19 cellular contexts compared by ENCODE assay signal in genomic region chr15:69607101-69607500, GRCh38.
DNase-seq lines count a peak whose midpoint lies in the region; ATAC-seq and TF ChIP-seq lines count a peak whose summit lies in the region.
"Had no signal": no experiment of that assay in that cellular context is flagged by ENCODE, and none has a peak within 500 bp of the region (broad histone marks: within the 10 kb centered on the region; RNA-seq: fewer than 3 reads in every experiment).

No MANE protein-coding gene starts in this region.

- H3K4me3 ChIP-seq in breast epithelium, result no peak overlapping the region
- no peak overlapping the region for H3K4me3 ChIP-seq in adipocyte (ENCODE audit: low read length)
- no peak overlapping the region for H3K4me3 ChIP-seq in tibial artery

- no peaks in the 10 kb centered on the region for H3K9me3 Mint-ChIP-seq in MCF 10A (ENCODE audit: unreplicated experiment)
- H3K9me3 Mint-ChIP-seq: activated CD4-positive, alpha-beta T cell treated with anti-CD3 and anti-CD28 coated beads, Interleukin-2, amount 10 ng/mL, durations not matched to agents 7 days and 5 days; activated T-helper 17 cell treated with anti-CD3 and anti-CD28 coated beads, Interleukin-2, amount 50 U/mL, for 72 hours; T-helper 2 cell treated with Interferon-gamma antibody and Interleukin-4, amounts not matched to agents 5 μg/mL and 100 μg/mL, for 36 hours had no signal

- DNase-seq in MCF 10A (ENCODE audit: unreplicated experiment), result peak; percentile 34
- DNase-seq in breast epithelium (ENCODE audit: low spot score in 2 of 2), result no peak
- peak; percentile 59 for DNase-seq in adipocyte (ENCODE audit: low read depth)
- DNase-seq in iPS-NIHi11 (ENCODE audit: low spot score), result peak; percentile 21
- DNase-seq in tibial artery, result peak in 1 of 2 donors; percentile 83
- DNase-seq in HT-29 (ENCODE audit: low spot score), result no peak
- no peak for DNase-seq in NCI-H2107 treated with DMSO at 0.1 percent for 48 hours (lab: John Stamatoyannopoulos, UW; ENCODE audit: unreplicated experiment)
- DNase-seq: 8988T; activated CD4-positive, alpha-beta T cell treated with anti-CD3 and anti-CD28 coated beads, Interleukin-2, amount 10 ng/mL, durations not matched to agents 7 days and 5 days; HCEC 1CT; head of caudate nucleus; NCI-H1092 treated with DMSO at 0.1 percent for 48 hours; NCI-H510A treated with DMSO at 0.1 percent for 48 hours; substantia nigra had no signal

- H3K4me1 ChIP-seq in breast epithelium (no peaks in the 10 kb centered on the region), adipocyte (ENCODE audit: control insufficient read depth, insufficient read depth, low read length) (peaks cover 11% of the 10 kb centered on the region), tibial artery (peaks cover 0 to 45% (median 18%) of the 10 kb centered on the region in 4 donors)

- no TSS peak for BruUV-seq in MCF 10A (replicated peaks; lab: Mats Ljungman, UMichigan)

- H3K4me3 Mint-ChIP-seq in MCF 10A (ENCODE audit: unreplicated experiment), result no peak overlapping the region
- H3K4me3 Mint-ChIP-seq: activated CD4-positive, alpha-beta T cell treated with anti-CD3 and anti-CD28 coated beads, Interleukin-2, amount 10 ng/mL, durations not matched to agents 7 days and 5 days; activated T-helper 17 cell treated with anti-CD3 and anti-CD28 coated beads, Interleukin-2, amount 50 U/mL, for 72 hours; T-helper 2 cell treated with Interferon-gamma antibody and Interleukin-4, amounts not matched to agents 5 μg/mL and 100 μg/mL, for 36 hours had no signal

- no peak for TF ChIP-seq CTCF in MCF 10A (IDR thresholded peaks at IDR 0.05; ENCODE audit: unreplicated experiment)
- no peak for TF ChIP-seq CTCF in breast epithelium (IDR thresholded peaks at IDR 0.05)
- TF ChIP-seq CTCF in tibial artery (IDR thresholded peaks at IDR 0.05), result no peak

- peaks cover 5% of the 10 kb centered on the region for H3K4me1 Mint-ChIP-seq in MCF 10A (ENCODE audit: insufficient read depth, unreplicated experiment)

- H3K27me3 ChIP-seq in breast epithelium (no peaks in the 10 kb centered on the region), adipocyte (replicated peaks; ENCODE audit: control insufficient read depth, insufficient read depth, low read length) (peaks cover 23% of the 10 kb centered on the region), tibial artery (no peaks in the 10 kb centered on the region)
- H3K27me3 ChIP-seq: neutrophil had no signal

- no peaks in the 10 kb centered on the region for H3K36me3 ChIP-seq in breast epithelium
- no peaks in the 10 kb centered on the region for H3K36me3 ChIP-seq in adipocyte (ENCODE audit: control insufficient read depth, insufficient read depth, low read length, severe bottlenecking)
- H3K36me3 ChIP-seq in tibial artery, result no peaks in the 10 kb centered on the region
- H3K36me3 ChIP-seq: neutrophil had no signal

- H3K9me3 ChIP-seq in breast epithelium (no peaks in the 10 kb centered on the region), adipocyte (ENCODE audit: control insufficient read depth, low read length) (no peaks in the 10 kb centered on the region), tibial artery (no peaks in the 10 kb centered on the region)
- H3K9me3 ChIP-seq: neutrophil had no signal

- intact Hi-C loops in MCF 10A (cut with micrococcal nuclease), result no loop called here
- intact Hi-C loops in breast epithelium (cut with DNase I; ENCODE audit: low total_unique reads), result no loop called here
- intact Hi-C loops in tibial artery (cut with DNase I; ENCODE audit: low total_unique reads), result no loop called here

- ATAC-seq in HG02678 (IDR thresholded peaks at IDR 0.05; ENCODE audit: unreplicated experiment), result no peak
- ATAC-seq: activated T-helper 17 cell treated with anti-CD3 and anti-CD28 coated beads, Interleukin-2, amount 50 U/mL, for 72 hours had no signal

- H3K27me3 Mint-ChIP-seq in MCF 10A (ENCODE audit: insufficient read depth, unreplicated experiment), result peaks cover 26% of the 10 kb centered on the region

- no peak overlapping the region for H3K9ac ChIP-seq in adipocyte (ENCODE audit: low read length)

- no peak overlapping the region for H3K27ac Mint-ChIP-seq in MCF 10A (ENCODE audit: low read depth, unreplicated experiment)
- H3K27ac Mint-ChIP-seq: activated CD4-positive, alpha-beta T cell treated with anti-CD3 and anti-CD28 coated beads, Interleukin-2, amount 10 ng/mL, durations not matched to agents 7 days and 5 days; T-helper 2 cell treated with Interferon-gamma antibody and Interleukin-4, amounts not matched to agents 5 μg/mL and 100 μg/mL, for 36 hours had no signal

- H3K36me3 Mint-ChIP-seq in MCF 10A (ENCODE audit: insufficient read depth, unreplicated experiment), result no peaks in the 10 kb centered on the region

- POLR2A ChIA-PET in MCF 10A (lab: Yijun Ruan, JAX), result no interaction called here

- no peak for TF ChIP-seq POLR2A in breast epithelium (IDR thresholded peaks at IDR 0.05)

- CTCF ChIA-PET in MCF 10A (lab: Yijun Ruan, JAX), result no interaction called here

- H3K27ac ChIP-seq in breast epithelium, result no peak overlapping the region
- peak overlapping the region; percentile 52 to 59 for H3K27ac ChIP-seq in tibial artery
- H3K27ac ChIP-seq: neutrophil, RWPE1 had no signal

Comparison
In these comparisons a context has a peak if more than half of its experiments do, and no peak if none do; other contexts are left out.
1. DNase-seq: peak in MCF 10A (single experiment), adipocyte (single experiment) and iPS-NIHi11 (single experiment); none in breast epithelium (0 of 2), HT-29 (single experiment) and NCI-H2107 treated with DMSO at 0.1 percent for 48 hours (single experiment).
2. H3K27ac ChIP-seq: peak in tibial artery (2 of 2); none in breast epithelium (0 of 2).